In the genomic region with DNA sequence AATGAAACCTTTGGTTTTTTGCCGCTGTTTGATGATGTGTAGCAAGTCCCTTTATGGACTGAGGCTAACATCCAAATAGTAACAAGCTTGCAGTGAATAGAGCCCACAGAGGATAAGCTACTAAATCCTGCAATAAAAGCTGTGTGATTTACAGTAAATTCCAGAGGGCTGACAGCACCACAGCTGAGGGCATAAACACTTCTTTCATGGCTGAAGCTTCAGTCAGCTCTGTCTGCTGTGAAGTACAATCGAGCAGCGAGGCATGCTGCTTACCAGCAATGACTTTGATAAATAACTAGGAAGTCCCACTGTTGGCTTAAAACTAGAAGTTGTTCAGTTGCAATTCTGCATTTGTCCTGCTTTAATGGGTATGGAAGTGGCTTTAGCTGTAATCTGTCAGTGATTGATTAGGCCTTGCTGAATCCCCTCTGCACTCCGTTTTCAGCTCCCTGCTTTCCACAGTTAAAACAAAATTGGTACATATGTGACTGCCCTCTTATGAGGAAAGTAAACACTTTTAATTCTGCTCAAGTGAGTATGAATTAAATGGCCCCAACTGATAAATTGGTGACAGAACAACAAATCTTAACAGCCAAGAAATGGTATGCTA, we compare ENCODE assay signal across 9 cellular contexts.
DNase-seq lines count a peak whose midpoint lies in the region; ATAC-seq and TF ChIP-seq lines count a peak whose summit lies in the region.
"Had no signal": no experiment of that assay in that cellular context is flagged by ENCODE, and none has a peak within 500 bp of the region (broad histone marks: within the 10 kb centered on the region; RNA-seq: fewer than 3 reads in every experiment).

No MANE protein-coding gene starts in this region.

- no peak overlapping the region for H3K27ac ChIP-seq in osteoblast (ENCODE audit: low read depth, low read length)

- no peaks in the 10 kb centered on the region for H3K36me3 ChIP-seq in osteoblast (ENCODE audit: insufficient read depth, low read length)

- H3K27me3 ChIP-seq in osteoblast (ENCODE audit: insufficient read depth, low read length) = no peaks in the 10 kb centered on the region

- TF ChIP-seq CTCF in epithelial cell of esophagus (IDR thresholded peaks at IDR 0.05; ENCODE audit: insufficient read depth, low read depth, low read length, missing control alignments) (no peak), osteoblast (IDR thresholded peaks at IDR 0.05; ENCODE audit: extremely low read depth, low read depth, low read length) (no peak)

- no peaks in the 10 kb centered on the region for H3K9me3 ChIP-seq in osteoblast (ENCODE audit: low read depth, low read length)

- H3K4me1 ChIP-seq in osteoblast (ENCODE audit: insufficient read depth, low read length) = peaks cover 3% of the 10 kb centered on the region

- no peaks in the 10 kb centered on the region for H3K79me2 ChIP-seq in osteoblast (ENCODE audit: insufficient read depth, low read length)

- H3K4me3 ChIP-seq in epithelial cell of esophagus (ENCODE audit: low read length) (no peak overlapping the region), osteoblast (ENCODE audit: insufficient read depth, low read length) (no peak overlapping the region)

- no peak for ATAC-seq in GM21447 (IDR thresholded peaks at IDR 0.05; ENCODE audit: unreplicated experiment)
- ATAC-seq in HG02798 (IDR thresholded peaks at IDR 0.05; ENCODE audit: poor library complexity, unreplicated experiment) = no peak

- DNase-seq in EL (peak; percentile 62), NCI-H345 (lab: John Stamatoyannopoulos, UW) (peak; percentile 57), epithelial cell of esophagus (ENCODE audit: low read depth) (peak; percentile 11), osteoblast (ENCODE audit: insufficient read length, low spot score, missing footprints) (peak; percentile 84), erythroblast (lab: John Stamatoyannopoulos, UW) (no peak), 8988T (no peak)
- DNase-seq: activated CD4-positive, alpha-beta T cell treated with anti-CD3 and anti-CD28 coated beads for 48 hours had no signal

- no peak for TF ChIP-seq POLR2A in erythroblast (IDR thresholded peaks at IDR 0.05; ENCODE audit: low read length)

- H3K4me2 ChIP-seq in osteoblast (ENCODE audit: insufficient read depth, low read length) = peak overlapping the region; percentile 16

- H2AFZ ChIP-seq in osteoblast (ENCODE audit: low read length) = peak overlapping the region; percentile 89

- H4K20me1 ChIP-seq in osteoblast (ENCODE audit: insufficient read depth, low read length) = no peaks in the 10 kb centered on the region

Comparison
In these comparisons a context has a peak if more than half of its experiments do, and no peak if none do; other contexts are left out.
1. DNase-seq: peak in EL (single experiment), NCI-H345 (single experiment), epithelial cell of esophagus (single experiment) and osteoblast (single experiment); none in erythroblast (0 of 2) and 8988T (single experiment).